ENCODE assay signal across 9 cellular contexts in genomic region chr10:114779803-114780609, GRCh38. TPM values are rescaled to one million over a fixed set of nuclear protein-coding genes. Genes with fewer than 3 reads are reported as not detected.
DNase-seq lines count a peak whose midpoint lies in the region; ATAC-seq and TF ChIP-seq lines count a peak whose summit lies in the region.
"Had no signal": no experiment of that assay in that cellular context is flagged by ENCODE, and none has a peak within 500 bp of the region (broad histone marks: within the 10 kb centered on the region; RNA-seq: fewer than 3 reads in every experiment).

No MANE protein-coding gene starts in this region.

- no peaks in the 10 kb centered on the region for H3K36me3 ChIP-seq in MG63

- no peak for TF ChIP-seq POLR2A in lower leg skin (IDR thresholded peaks at IDR 0.05)

- ATAC-seq in HG03139 (IDR thresholded peaks at IDR 0.05; ENCODE audit: unreplicated experiment), result no peak

- 0 out of 2 replicates have a peak, but pooled peaks cover 1% of the 10 kb centered on the region for H3K9me3 ChIP-seq in MG63

- H3K27me3 Mint-ChIP-seq in nephron progenitor cell (ENCODE audit: low read depth, poor library complexity), result peaks cover 29% of the 10 kb centered on the region

- intact Hi-C loops in lower leg skin (cut with DNase I; ENCODE audit: low total_unique reads), result no loop called here

- TF ChIP-seq CTCF in lower leg skin (IDR thresholded peaks at IDR 0.05), result no peak
- no peak for TF ChIP-seq CTCF in nephron progenitor cell (IDR thresholded peaks at IDR 0.05)

- H3K9me3 Mint-ChIP-seq in nephron progenitor cell, result no peaks in the 10 kb centered on the region

- H3K4me1 Mint-ChIP-seq in nephron progenitor cell, result peaks cover 5% of the 10 kb centered on the region

- DNase-seq in CD1c-positive myeloid dendritic cell (ENCODE audit: extremely low spot score) (peak; percentile 2), MG63 (peak; percentile 52), dermis blood vessel endothelial cell (peak; percentile 83), myocyte (ENCODE audit: low read depth) (peak; percentile 60), lower leg skin (ENCODE audit: low spot score in 2 of 2) (no peak), putamen (ENCODE audit: low spot score) (no peak), nephron progenitor cell (no peak)
- DNase-seq: dorsolateral prefrontal cortex had no signal

- 45 to 46% methylated on average over 3 of the region's 3 CpGs for WGBS in lower leg skin, 2 donors

- H3K27ac Mint-ChIP-seq in nephron progenitor cell, result no peak overlapping the region

- H3K27me3 ChIP-seq in MG63, result no peaks in the 10 kb centered on the region

- H3K4me3 Mint-ChIP-seq in nephron progenitor cell, result no peak overlapping the region

- H3K4me3 ChIP-seq in MG63 (no peak overlapping the region), lower leg skin (ENCODE audit: low read depth, poor library complexity, severe bottlenecking) (no peak overlapping the region)
- H3K4me3 ChIP-seq: dorsolateral prefrontal cortex had no signal

- no peaks in the 10 kb centered on the region for H3K36me3 Mint-ChIP-seq in nephron progenitor cell (ENCODE audit: low read depth)

RNA-seq across cellular contexts. Expression of gene FHIP2A, which starts 41.6 kb away (rescaled TPM):
- 7.1 and 9.4 TPM in 2 replicates for total RNA-seq in MG63 (2014; rRNA removed; shearing (Covaris generic); ENCODE audit: low replicate concordance)
- total RNA-seq in dermis blood vessel endothelial cell (34.9 and 44.5 TPM in 2 replicates), myocyte (18.3 and 20.0 TPM in 2 replicates), lower leg skin (10 to 100 TPM; 11.1 to 40.6 (median 18.0) TPM)
- 11.5 TPM for polyA plus RNA-seq in myocyte (2012)

Comparison
In these comparisons a context has a peak if more than half of its experiments do, and no peak if none do; other contexts are left out.
1. DNase-seq: peak in CD1c-positive myeloid dendritic cell (single experiment), MG63 (single experiment), dermis blood vessel endothelial cell (single experiment) and myocyte (single experiment); none in lower leg skin (0 of 2), putamen (single experiment) and nephron progenitor cell (single experiment).